Comparison of ENCODE assay signal across 15 cellular contexts in genomic region chr1:229192031-229192430, GRCh38.
DNase-seq lines count a peak whose midpoint lies in the region; ATAC-seq and TF ChIP-seq lines count a peak whose summit lies in the region.
"Had no signal": no experiment of that assay in that cellular context is flagged by ENCODE, and none has a peak within 500 bp of the region (broad histone marks: within the 10 kb centered on the region; RNA-seq: fewer than 3 reads in every experiment).

No MANE protein-coding gene starts in this region.

- no peak overlapping the region for H2AFZ ChIP-seq in ACC112 (ENCODE audit: low read length, unreplicated experiment)

- no peak overlapping the region for H3K4me3 ChIP-seq in ACC112 (ENCODE audit: low read depth, low read length)
- H3K4me3 ChIP-seq: HAP-1, stomach had no signal

- peaks cover 3 to 7% of the 10 kb centered on the region in 2 donors for H3K27me3 Mint-ChIP-seq in stimulated activated naive B cell treated with anti-CD40 and anti-IgM and Interleukin-4, amounts not matched to agents 10 μg/mL and 1 μg/mL and 100 μg/mL, for 72 hours
- no peaks in the 10 kb centered on the region for H3K27me3 Mint-ChIP-seq in CD4-positive, alpha-beta T cell
- H3K27me3 Mint-ChIP-seq: activated CD4-positive, alpha-beta memory T cell treated with anti-CD3 and anti-CD28 coated beads for 36 hours had no signal

- intact Hi-C loops in CD4-positive, alpha-beta T cell (cut with DNase I, micrococcal nuclease): no loop called here

- H3K4me3 Mint-ChIP-seq in stimulated activated naive B cell treated with anti-CD40 and anti-IgM and Interleukin-4, amounts not matched to agents 10 μg/mL and 1 μg/mL and 100 μg/mL, for 72 hours: no peak overlapping the region
- no peak overlapping the region for H3K4me3 Mint-ChIP-seq in CD4-positive, alpha-beta T cell
- H3K4me3 Mint-ChIP-seq: activated CD4-positive, alpha-beta memory T cell treated with anti-CD3 and anti-CD28 coated beads for 36 hours had no signal

- H3K27ac Mint-ChIP-seq in stimulated activated naive B cell treated with anti-CD40 and anti-IgM and Interleukin-4, amounts not matched to agents 10 μg/mL and 1 μg/mL and 100 μg/mL, for 72 hours: no peak overlapping the region
- H3K27ac Mint-ChIP-seq in CD4-positive, alpha-beta T cell: no peak overlapping the region
- H3K27ac Mint-ChIP-seq: activated CD4-positive, alpha-beta memory T cell treated with anti-CD3 and anti-CD28 coated beads for 36 hours had no signal

- TF ChIP-seq CTCF in foreskin keratinocyte (conservative IDR thresholded peaks at IDR 0.05): no peak
- TF ChIP-seq CTCF in CD4-positive, alpha-beta T cell (IDR thresholded peaks at IDR 0.05): no peak

- H3K9me3 Mint-ChIP-seq in stimulated activated naive B cell treated with anti-CD40 and anti-IgM and Interleukin-4, amounts not matched to agents 10 μg/mL and 1 μg/mL and 100 μg/mL, for 72 hours: no peaks in the 10 kb centered on the region
- H3K9me3 Mint-ChIP-seq in CD4-positive, alpha-beta T cell: no peaks in the 10 kb centered on the region
- H3K9me3 Mint-ChIP-seq: activated CD4-positive, alpha-beta memory T cell treated with anti-CD3 and anti-CD28 coated beads for 36 hours had no signal

- CTCF ChIA-PET in CD4-positive, alpha-beta T cell (lab: Charles Lee): no interaction called here

- H3K9me3 ChIP-seq in CD4-positive, alpha-beta T cell (ENCODE audit: control insufficient read depth, low read length): no peaks in the 10 kb centered on the region
- H3K9me3 ChIP-seq: HAP-1, stomach had no signal

- no peaks in the 10 kb centered on the region for H3K4me1 Mint-ChIP-seq in stimulated activated naive B cell treated with anti-CD40 and anti-IgM and Interleukin-4, amounts not matched to agents 10 μg/mL and 1 μg/mL and 100 μg/mL, for 72 hours
- H3K4me1 Mint-ChIP-seq in CD4-positive, alpha-beta T cell (ENCODE audit: low read depth): no peaks in the 10 kb centered on the region

- H3K79me2 ChIP-seq in ACC112 (ENCODE audit: control insufficient read depth, insufficient read depth, low read length, unreplicated experiment): no peaks in the 10 kb centered on the region

- H3K27me3 ChIP-seq in ACC112 (ENCODE audit: insufficient read depth, low read length) (no peaks in the 10 kb centered on the region), foreskin keratinocyte (no peaks in the 10 kb centered on the region)
- H3K27me3 ChIP-seq in CD4-positive, alpha-beta T cell (ENCODE audit: control insufficient read depth, insufficient read depth, low read length): no peaks in the 10 kb centered on the region
- H3K27me3 ChIP-seq: stomach had no signal

- DNase-seq in HCEC 1CT (peak; percentile 84), SIG-M5 (lab: John Stamatoyannopoulos, UW) (peak; percentile 21), foreskin keratinocyte (peak; percentile 76 to 78), iPS-NIHi7 (ENCODE audit: extremely low spot score) (no peak)
- DNase-seq in central memory CD4-positive, alpha-beta T cell: no peak
- DNase-seq in stimulated activated naive B cell treated with anti-CD40 and anti-IgM and Interleukin-4, amounts not matched to agents 10 μg/mL and 1 μg/mL and 100 μg/mL, for 72 hours: no peak
- no peak for DNase-seq in CD4-positive, alpha-beta T cell
- DNase-seq: activated CD4-positive, alpha-beta memory T cell treated with anti-CD3 and anti-CD28 coated beads for 36 hours; aorta; C1 segment of cervical spinal cord; Karpas-422; kidney; stomach had no signal

- ATAC-seq in foreskin keratinocyte: peak; percentile 74
- no peak for ATAC-seq in stimulated activated naive B cell treated with anti-CD40 and anti-IgM and Interleukin-4, amounts not matched to agents 10 μg/mL and 1 μg/mL and 100 μg/mL, for 72 hours (replicated peaks)
- ATAC-seq in CD4-positive, alpha-beta T cell (ENCODE audit: poor library complexity): no peak

- no peaks in the 10 kb centered on the region for H3K36me3 Mint-ChIP-seq in stimulated activated naive B cell treated with anti-CD40 and anti-IgM and Interleukin-4, amounts not matched to agents 10 μg/mL and 1 μg/mL and 100 μg/mL, for 72 hours
- no peaks in the 10 kb centered on the region for H3K36me3 Mint-ChIP-seq in CD4-positive, alpha-beta T cell (ENCODE audit: low read depth)
- H3K36me3 Mint-ChIP-seq: activated CD4-positive, alpha-beta memory T cell treated with anti-CD3 and anti-CD28 coated beads for 36 hours had no signal

- H3K36me3 ChIP-seq in ACC112 (ENCODE audit: insufficient read depth, low read length): no peaks in the 10 kb centered on the region
- H3K36me3 ChIP-seq: HAP-1, stomach had no signal

- H3K4me1 ChIP-seq in ACC112 (ENCODE audit: control insufficient read depth, insufficient read depth, low read length, unreplicated experiment) (peaks cover 26% of the 10 kb centered on the region), foreskin keratinocyte (peaks cover 19% of the 10 kb centered on the region)
- H3K4me1 ChIP-seq: stomach had no signal

- peak overlapping the region; percentile 11; the same call in 1 of the 2 replicates for H3K27ac ChIP-seq in ACC112 (ENCODE audit: low read depth, low read length)
- peak overlapping the region; percentile 77 for H3K27ac ChIP-seq in foreskin keratinocyte
- H3K27ac ChIP-seq in CD4-positive, alpha-beta T cell (ENCODE audit: low read depth, low read length): no peak overlapping the region
- H3K27ac ChIP-seq: stomach had no signal

- POLR2A ChIA-PET in CD4-positive, alpha-beta T cell (lab: Charles Lee): no interaction called here

Comparison
In these comparisons a context has a peak if more than half of its experiments do, and no peak if none do; other contexts are left out.
1. DNase-seq: peak in HCEC 1CT (single experiment), SIG-M5 (single experiment) and foreskin keratinocyte (2 of 2); none in iPS-NIHi7 (single experiment), central memory CD4-positive, alpha-beta T cell (single experiment), stimulated activated naive B cell treated with anti-CD40 and anti-IgM and Interleukin-4, amounts not matched to agents 10 μg/mL and 1 μg/mL and 100 μg/mL, for 72 hours (single experiment) and CD4-positive, alpha-beta T cell (0 of 10).